Comparison of ENCODE assay signal across 11 cellular contexts in the genomic region with DNA sequence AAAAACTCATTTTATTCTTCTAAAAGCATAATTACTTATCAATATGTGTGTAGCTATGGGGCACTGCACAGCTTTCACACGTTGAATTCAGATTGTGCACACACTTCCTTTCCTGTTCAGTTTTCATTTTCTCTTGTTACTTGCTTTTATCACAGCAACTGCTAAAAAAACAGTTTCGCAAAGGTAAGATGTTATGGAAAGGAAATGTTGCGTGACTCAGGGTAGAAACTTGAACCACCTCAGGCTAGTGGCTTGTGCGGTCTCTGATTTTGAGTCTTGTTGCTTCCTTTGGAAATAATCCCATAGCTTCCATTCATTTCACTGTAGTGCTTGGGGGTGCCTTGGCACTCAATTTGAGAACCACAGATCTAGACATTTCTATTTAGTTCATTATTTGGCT.
A peak's percentile ranks its signal among the peaks of the same experiment; 100 is the strongest.
DNase-seq lines count a peak whose midpoint lies in the region; ATAC-seq and TF ChIP-seq lines count a peak whose summit lies in the region.
"Had no signal": no experiment of that assay in that cellular context is flagged by ENCODE, and none has a peak within 500 bp of the region (broad histone marks: within the 10 kb centered on the region; RNA-seq: fewer than 3 reads in every experiment).

No MANE protein-coding gene starts in this region.

- DNase-seq in activated T-cell treated with anti-CD3 and anti-CD28 coated beads, Interleukin-2, amount 50 U/mL, for 72 hours = peak; percentile 6 to 15
- DNase-seq in activated T-cell treated with anti-CD3 and anti-CD28 coated beads, Interleukin-2, amount 50 U/mL, for 24 hours = no peak
- peak; percentile 26 for DNase-seq in activated CD4-positive, alpha-beta memory T cell treated with anti-CD3 and anti-CD28 coated beads, Interleukin-2, amount 10 ng/mL, durations not matched to agents 7 days and 5 days
- DNase-seq in pulmonary artery endothelial cell (ENCODE audit: low read depth, low spot score) = peak; percentile 48
- DNase-seq in heart left ventricle = no peak
- no peak for DNase-seq in retina
- no peak for DNase-seq in CD1c-positive myeloid dendritic cell (ENCODE audit: extremely low spot score)
- DNase-seq: activated naive CD8-positive, alpha-beta T cell treated with anti-CD3 and anti-CD28 coated beads, Interleukin-2, amount 10 ng/mL, durations not matched to agents 7 days and 5 days; ovary had no signal

- peaks cover 0 to 2% of the 10 kb centered on the region in 2 donors for H3K36me3 Mint-ChIP-seq in activated T-cell treated with anti-CD3 and anti-CD28 coated beads, Interleukin-2, amount 50 U/mL, for 72 hours (ENCODE audit: insufficient read depth in 2 of 2)
- no peaks in the 10 kb centered on the region for H3K36me3 Mint-ChIP-seq in activated T-cell treated with anti-CD3 and anti-CD28 coated beads, Interleukin-2, amount 50 U/mL, for 24 hours (ENCODE audit: low read depth)
- H3K36me3 Mint-ChIP-seq in activated CD4-positive, alpha-beta memory T cell treated with anti-CD3 and anti-CD28 coated beads, Interleukin-2, amount 10 ng/mL, durations not matched to agents 7 days and 5 days (ENCODE audit: low read depth) = no peaks in the 10 kb centered on the region
- H3K36me3 Mint-ChIP-seq: activated naive CD8-positive, alpha-beta T cell treated with anti-CD3 and anti-CD28 coated beads, Interleukin-2, amount 10 ng/mL, durations not matched to agents 7 days and 5 days; IgD-negative memory B cell had no signal

- peaks cover 4% of the 10 kb centered on the region for H3K27me3 Mint-ChIP-seq in activated T-cell treated with anti-CD3 and anti-CD28 coated beads, Interleukin-2, amount 50 U/mL, for 72 hours (ENCODE audit: low read depth)
- H3K27me3 Mint-ChIP-seq in activated T-cell treated with anti-CD3 and anti-CD28 coated beads, Interleukin-2, amount 50 U/mL, for 24 hours = peaks cover 3% of the 10 kb centered on the region
- H3K27me3 Mint-ChIP-seq in activated CD4-positive, alpha-beta memory T cell treated with anti-CD3 and anti-CD28 coated beads, Interleukin-2, amount 10 ng/mL, durations not matched to agents 7 days and 5 days = peaks cover 2% of the 10 kb centered on the region
- H3K27me3 Mint-ChIP-seq: IgD-negative memory B cell had no signal

- no peak overlapping the region for H3K4me3 Mint-ChIP-seq in activated T-cell treated with anti-CD3 and anti-CD28 coated beads, Interleukin-2, amount 50 U/mL, for 72 hours
- H3K4me3 Mint-ChIP-seq in activated T-cell treated with anti-CD3 and anti-CD28 coated beads, Interleukin-2, amount 50 U/mL, for 24 hours = no peak overlapping the region
- no peak overlapping the region for H3K4me3 Mint-ChIP-seq in activated CD4-positive, alpha-beta memory T cell treated with anti-CD3 and anti-CD28 coated beads, Interleukin-2, amount 10 ng/mL, durations not matched to agents 7 days and 5 days
- H3K4me3 Mint-ChIP-seq: activated naive CD8-positive, alpha-beta T cell treated with anti-CD3 and anti-CD28 coated beads, Interleukin-2, amount 10 ng/mL, durations not matched to agents 7 days and 5 days; IgD-negative memory B cell had no signal

- no peaks in the 10 kb centered on the region for H3K9me3 ChIP-seq in heart left ventricle
- H3K9me3 ChIP-seq: ovary had no signal

- no peaks in the 10 kb centered on the region for H3K36me3 ChIP-seq in heart left ventricle
- H3K36me3 ChIP-seq: ovary had no signal

- H3K9me3 Mint-ChIP-seq in activated T-cell treated with anti-CD3 and anti-CD28 coated beads, Interleukin-2, amount 50 U/mL, for 72 hours = no peaks in the 10 kb centered on the region
- no peaks in the 10 kb centered on the region for H3K9me3 Mint-ChIP-seq in activated T-cell treated with anti-CD3 and anti-CD28 coated beads, Interleukin-2, amount 50 U/mL, for 24 hours
- H3K9me3 Mint-ChIP-seq in activated CD4-positive, alpha-beta memory T cell treated with anti-CD3 and anti-CD28 coated beads, Interleukin-2, amount 10 ng/mL, durations not matched to agents 7 days and 5 days = no peaks in the 10 kb centered on the region

- H3K27ac Mint-ChIP-seq in activated T-cell treated with anti-CD3 and anti-CD28 coated beads, Interleukin-2, amount 50 U/mL, for 72 hours = no peak overlapping the region
- H3K27ac Mint-ChIP-seq in activated T-cell treated with anti-CD3 and anti-CD28 coated beads, Interleukin-2, amount 50 U/mL, for 24 hours = no peak overlapping the region
- no peak overlapping the region for H3K27ac Mint-ChIP-seq in activated CD4-positive, alpha-beta memory T cell treated with anti-CD3 and anti-CD28 coated beads, Interleukin-2, amount 10 ng/mL, durations not matched to agents 7 days and 5 days
- H3K27ac Mint-ChIP-seq: activated naive CD8-positive, alpha-beta T cell treated with anti-CD3 and anti-CD28 coated beads, Interleukin-2, amount 10 ng/mL, durations not matched to agents 7 days and 5 days; IgD-negative memory B cell had no signal

- H3K4me3 ChIP-seq in heart left ventricle = no peak overlapping the region
- H3K4me3 ChIP-seq: ovary had no signal

- H3K27me3 ChIP-seq in heart left ventricle = no peaks in the 10 kb centered on the region
- H3K27me3 ChIP-seq: ovary had no signal

- POLR2A ChIA-PET in activated CD4-positive, alpha-beta memory T cell treated with anti-CD3 and anti-CD28 coated beads, Interleukin-2, amount 10 ng/mL, durations not matched to agents 7 days and 5 days (lab: Charles Lee) = interaction anchor here (0.6 kb wide), 1 partner anchor 10 kb away, joined by 3 read pairs; no protein-coding TSS in a partner anchor

- WGBS in heart left ventricle, 4 donors = 83 to 89% (median 86%) methylated on average over 4 of the region's 4 CpGs

- CTCF ChIA-PET in activated CD4-positive, alpha-beta memory T cell treated with anti-CD3 and anti-CD28 coated beads, Interleukin-2, amount 10 ng/mL, durations not matched to agents 7 days and 5 days (lab: Charles Lee) = interaction anchor here (0.9 to 1.1 kb wide), 2 partner anchors 88 to 331 kb away, joined by 3 read pairs; partner anchors contain the start of gene STAM2

- peak; percentile 80 to 89 for ATAC-seq in activated T-cell treated with anti-CD3 and anti-CD28 coated beads, Interleukin-2, amount 50 U/mL, for 72 hours (replicated peaks in 1 of 2)
- peak; percentile 55 for ATAC-seq in HG03097 (IDR thresholded peaks at IDR 0.05; ENCODE audit: low FRiP score, unreplicated experiment)
- no peak for ATAC-seq in heart left ventricle

- peaks cover 6% of the 10 kb centered on the region for H3K4me1 Mint-ChIP-seq in activated T-cell treated with anti-CD3 and anti-CD28 coated beads, Interleukin-2, amount 50 U/mL, for 72 hours (ENCODE audit: low read depth)
- peaks cover 4% of the 10 kb centered on the region for H3K4me1 Mint-ChIP-seq in activated T-cell treated with anti-CD3 and anti-CD28 coated beads, Interleukin-2, amount 50 U/mL, for 24 hours (ENCODE audit: low read depth)
- peaks cover 14% of the 10 kb centered on the region for H3K4me1 Mint-ChIP-seq in activated CD4-positive, alpha-beta memory T cell treated with anti-CD3 and anti-CD28 coated beads, Interleukin-2, amount 10 ng/mL, durations not matched to agents 7 days and 5 days
- H3K4me1 Mint-ChIP-seq: activated naive CD8-positive, alpha-beta T cell treated with anti-CD3 and anti-CD28 coated beads, Interleukin-2, amount 10 ng/mL, durations not matched to agents 7 days and 5 days had no signal

- intact Hi-C loops in heart left ventricle (cut with DNase I) = no loop called here

- no peak for TF ChIP-seq POLR2A in heart left ventricle (IDR thresholded peaks at IDR 0.05)

- no peak overlapping the region for H3K27ac ChIP-seq in heart left ventricle
- H3K27ac ChIP-seq: ovary had no signal

- TF ChIP-seq CTCF in heart left ventricle (IDR thresholded peaks at IDR 0.05) = no peak

- peaks cover 0 to 20% (median 2%) of the 10 kb centered on the region in 12 donors for H3K4me1 ChIP-seq in heart left ventricle

Comparison
In these comparisons a context has a peak if more than half of its experiments do, and no peak if none do; other contexts are left out.
1. DNase-seq: peak in activated T-cell treated with anti-CD3 and anti-CD28 coated beads, Interleukin-2, amount 50 U/mL, for 72 hours (2 of 2), activated CD4-positive, alpha-beta memory T cell treated with anti-CD3 and anti-CD28 coated beads, Interleukin-2, amount 10 ng/mL, durations not matched to agents 7 days and 5 days (single experiment) and pulmonary artery endothelial cell (single experiment); none in activated T-cell treated with anti-CD3 and anti-CD28 coated beads, Interleukin-2, amount 50 U/mL, for 24 hours (single experiment), heart left ventricle (0 of 5), retina (single experiment) and CD1c-positive myeloid dendritic cell (single experiment).
2. ATAC-seq: peak in activated T-cell treated with anti-CD3 and anti-CD28 coated beads, Interleukin-2, amount 50 U/mL, for 72 hours (2 of 2) and HG03097 (single experiment); none in heart left ventricle (0 of 4).